Comparison of ENCODE assay signal across 8 cellular contexts in the genomic region with DNA sequence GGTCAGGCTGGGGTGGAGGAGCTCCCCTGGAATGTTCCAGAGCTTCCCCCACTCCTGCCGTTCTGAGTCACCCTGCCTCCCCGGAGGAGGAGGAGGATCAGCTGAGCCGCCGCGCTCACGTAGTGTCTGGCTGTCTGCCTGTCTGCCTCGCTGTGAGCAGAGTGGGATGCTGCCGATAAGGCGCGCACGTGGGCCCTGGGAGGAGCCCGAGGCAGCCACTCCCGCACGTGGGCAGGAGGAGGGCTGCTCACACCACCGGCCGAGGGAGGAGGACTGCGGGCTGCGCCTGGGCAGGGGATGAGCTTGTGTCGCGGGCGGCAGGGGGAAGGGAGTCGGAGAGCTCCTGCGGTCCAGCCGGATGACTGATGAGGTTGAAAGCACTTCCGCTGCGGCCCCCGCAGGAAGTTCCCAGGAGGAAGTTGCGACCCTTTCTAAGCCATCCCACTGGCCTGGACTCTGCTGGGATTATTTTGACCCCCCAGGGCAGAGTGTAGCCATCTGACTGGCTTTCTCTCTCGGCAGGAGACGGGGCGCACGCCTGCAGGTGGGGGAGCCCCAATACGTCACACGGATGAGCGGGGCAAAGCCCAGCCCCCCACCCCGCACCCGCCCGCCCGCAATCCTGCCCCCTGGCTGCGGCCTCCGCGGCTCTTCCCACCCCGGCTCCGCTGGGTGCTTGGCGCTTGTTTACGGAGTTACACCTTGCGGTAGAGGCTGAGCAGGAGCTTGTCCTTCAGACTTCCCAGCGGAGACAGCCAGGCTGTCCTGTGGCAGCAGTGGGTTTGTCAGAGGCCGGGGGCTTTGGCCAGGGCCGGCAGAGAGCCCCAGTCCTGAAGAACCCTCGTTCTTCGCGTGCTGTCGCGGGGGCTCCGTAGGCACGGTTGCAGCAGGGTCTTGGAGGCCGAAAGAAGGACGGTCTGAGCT. TPM values are rescaled to one million over a fixed set of nuclear protein-coding genes. Genes with fewer than 3 reads are reported as not detected.
DNase-seq lines count a peak whose midpoint lies in the region; ATAC-seq and TF ChIP-seq lines count a peak whose summit lies in the region.

No MANE protein-coding gene starts in this region.

- peaks cover 34% of the 10 kb centered on the region for H3K4me1 ChIP-seq in CD4-positive, alpha-beta memory T cell (ENCODE audit: insufficient read depth, low read length)
- H3K4me1 ChIP-seq in PC-9 (replicated peaks; ENCODE audit: insufficient read depth) (peaks cover 56% of the 10 kb centered on the region), esophagus muscularis mucosa (peaks cover 57 to 79% (median 74%) of the 10 kb centered on the region in 4 donors), muscle layer of colon (ENCODE audit: insufficient read depth, low read length) (peaks cover 44% of the 10 kb centered on the region)

- POLR2A ChIA-PET in CD4-positive, alpha-beta memory T cell (lab: Charles Lee; ENCODE audit: partially characterized antibody): interaction anchor here (0.7 to 2.5 kb wide), 4 partner anchors 10 to 283 kb away, joined by 3 to 42 read pairs (median 8); a partner anchor contains a TSS
- POLR2A ChIA-PET in PC-9 (lab: Charles Lee; ENCODE audit: unreplicated experiment): interaction anchor here (0.6 kb wide), 1 partner anchor 1188 kb away, joined by 6 read pairs; no protein-coding TSS in a partner anchor

- H3K27me3 Mint-ChIP-seq in CD4-positive, alpha-beta memory T cell: no peaks in the 10 kb centered on the region

- H4K20me1 ChIP-seq in PC-9 (ENCODE audit: insufficient read depth): peaks cover 46% of the 10 kb centered on the region

- H3K36me3 ChIP-seq in CD4-positive, alpha-beta memory T cell (ENCODE audit: insufficient read depth, low read length): no peaks in the 10 kb centered on the region
- H3K36me3 ChIP-seq in PC-9 (ENCODE audit: low read depth) (no peaks in the 10 kb centered on the region), esophagus muscularis mucosa (peaks cover 0 to 6% (median 6%) of the 10 kb centered on the region in 4 donors), muscle layer of colon (ENCODE audit: insufficient read depth, low read length) (no peaks in the 10 kb centered on the region)

- H3K9me3 ChIP-seq in CD4-positive, alpha-beta memory T cell (ENCODE audit: control insufficient read depth in 1 of 2, low read length in 2 of 2): no peaks in the 10 kb centered on the region
- H3K9me3 ChIP-seq in PC-9 (ENCODE audit: insufficient read depth, low read depth) (no peaks in the 10 kb centered on the region), esophagus muscularis mucosa (no peaks in the 10 kb centered on the region), muscle layer of colon (ENCODE audit: low read length) (no peaks in the 10 kb centered on the region)

- peaks cover 42% of the 10 kb centered on the region for H3F3A ChIP-seq in PC-9 (ENCODE audit: insufficient read depth, low read depth)

- H3K79me2 ChIP-seq in PC-9 (ENCODE audit: low read depth): peaks cover 88% of the 10 kb centered on the region

- BruUV-seq in PC-9 (replicated peaks; lab: Mats Ljungman, UMichigan): no TSS peak

- peak overlapping the region; percentile 47 for H3K27ac ChIP-seq in CD4-positive, alpha-beta memory T cell (ENCODE audit: low read depth, low read length)
- H3K27ac ChIP-seq in PC-9 (peak overlapping the region; percentile 80), esophagus muscularis mucosa (replicated peaks in 1 of 4) (peak overlapping the region; percentile 80 to 89 (median 84)), muscle layer of colon (ENCODE audit: low read depth, low read length) (peak overlapping the region; percentile 81)

- no peak for TF ChIP-seq CTCF in PC-9 (conservative IDR thresholded peaks at IDR 0.05)
- TF ChIP-seq CTCF in esophagus muscularis mucosa (IDR thresholded peaks at IDR 0.05): peak; percentile 29 to 55 (median 46)

- CTCF ChIA-PET in CD4-positive, alpha-beta memory T cell (lab: Charles Lee; ENCODE audit: partially characterized antibody): interaction anchor here (1.0 to 1.4 kb wide), 2 partner anchors 14 to 61 kb away, joined by 3 read pairs; a partner anchor contains a TSS
- CTCF ChIA-PET in PC-9 (lab: Charles Lee): interaction anchor here (0.7 to 1.0 kb wide), 2 partner anchors 10 to 83 kb away, joined by 3 to 5 read pairs; no protein-coding TSS in a partner anchor

- peak overlapping the region; percentile 84 to 96 (median 93) for H3K27ac Mint-ChIP-seq in CD4-positive, alpha-beta memory T cell

- peak; percentile 67 for ATAC-seq in GM19463 (IDR thresholded peaks at IDR 0.05; ENCODE audit: unreplicated experiment)

- peak overlapping the region; percentile 75 for H3K4me2 ChIP-seq in PC-9

- intact Hi-C loops in CD4-positive, alpha-beta memory T cell (cut with micrococcal nuclease): loop anchor here (1.0 kb wide), 1 partner anchor 9 kb away; a partner anchor contains a TSS
- intact Hi-C loops in PC-9 (cut with micrococcal nuclease; ENCODE audit: unreplicated experiment): loop anchor here (2.0 to 5.0 kb wide), 3 partner anchors 40 to 71 kb away; a partner anchor contains a TSS
- intact Hi-C loops in esophagus muscularis mucosa (cut with DNase I): loop anchor here (5.0 kb wide), 1 partner anchor 49 kb away; a partner anchor contains a TSS

- TF ChIP-seq POLR2A in esophagus muscularis mucosa (IDR thresholded peaks at IDR 0.05; ENCODE audit: low read depth): peak; percentile 38

- DNase-seq in CD4-positive, alpha-beta memory T cell: peak; percentile 64 to 91 (median 72)
- DNase-seq in HPDE6-E6E7 (ENCODE audit: extremely low spot score) (peak; percentile 94), PC-9 (peak; percentile 78 to 87), activated T-helper 1 cell treated with Interleukin-2 at 50 U/mL for 16 hours (ENCODE audit: low read depth) (peak; percentile 69), esophagus muscularis mucosa (ENCODE audit: extremely low spot score) (peak; percentile 97)
- peak; percentile 54 to 81 for DNase-seq in stimulated activated CD8-positive, alpha-beta memory T cell treated with anti-CD3 and anti-CD28 coated beads, Interleukin-4, amount 100 ng/mL, for 4 hours (ENCODE audit: low read depth in 2 of 2, low spot score in 1 of 2)

- H3K4me3 ChIP-seq in CD4-positive, alpha-beta memory T cell (ENCODE audit: low read length in 2 of 2): peak overlapping the region; percentile 51 to 69
- H3K4me3 ChIP-seq in PC-9 (peak overlapping the region; percentile 44; the same call in 1 of the 2 replicates), esophagus muscularis mucosa (peak overlapping the region; percentile 53 to 71 (median 58)), muscle layer of colon (ENCODE audit: low read depth in 1 of 2, low read length in 2 of 2) (peak overlapping the region; percentile 68 to 77)

- no peaks in the 10 kb centered on the region for H3K27me3 ChIP-seq in CD4-positive, alpha-beta memory T cell (ENCODE audit: insufficient read depth, low read length)
- H3K27me3 ChIP-seq in PC-9 (ENCODE audit: insufficient read depth, low read depth): no peaks in the 10 kb centered on the region
- no peaks in the 10 kb centered on the region for H3K27me3 ChIP-seq in esophagus muscularis mucosa
- H3K27me3 ChIP-seq in muscle layer of colon (ENCODE audit: control insufficient read depth in 1 of 2, insufficient read depth in 2 of 2, low read length in 2 of 2): no peaks in the 10 kb centered on the region

- H3K9me3 Mint-ChIP-seq in CD4-positive, alpha-beta memory T cell: peaks cover 0 to 3% (median 0%) of the 10 kb centered on the region in 8 donors

- peaks cover 30 to 53% (median 44%) of the 10 kb centered on the region in 4 donors for H3K4me1 Mint-ChIP-seq in CD4-positive, alpha-beta memory T cell

- H3K9me2 ChIP-seq in PC-9 (ENCODE audit: insufficient read depth): no peaks in the 10 kb centered on the region

- H2AFZ ChIP-seq in PC-9: no peak overlapping the region

- peaks cover 0 to 7% of the 10 kb centered on the region in 2 donors for H3K36me3 Mint-ChIP-seq in CD4-positive, alpha-beta memory T cell

- peak overlapping the region; percentile 52 for H3K9ac ChIP-seq in muscle layer of colon (ENCODE audit: low read length)

- no peak for TF ChIP-seq EP300 in esophagus muscularis mucosa (IDR thresholded peaks at IDR 0.05)

- H3K4me3 Mint-ChIP-seq in CD4-positive, alpha-beta memory T cell: peak overlapping the region; percentile 77 to 91 (median 80)

- WGBS in esophagus muscularis mucosa: 5% methylated on average over 15 of the region's 59 CpGs

RNA-seq across cellular contexts. Expression of a gene that starts 9.8 kb away (rescaled TPM):
- 10 to 100 TPM; 90.8 to 94.3 TPM for total RNA-seq in CD4-positive, alpha-beta memory T cell
- 10 to 100 TPM; 37.5 to 64.1 TPM for polyA plus RNA-seq in CD4-positive, alpha-beta memory T cell
- total RNA-seq in PC-9 (2021) (175 and 189 TPM in 2 replicates), esophagus muscularis mucosa (10 to 100 TPM; 22.4 to 40.9 (median 31.8) TPM)

RNA-seq across cellular contexts. Expression of a gene that starts 47.4 kb away (rescaled TPM):
- total RNA-seq in CD4-positive, alpha-beta memory T cell: 10 to 100 TPM; 46.0 to 48.8 TPM
- 10 to 100 TPM; 68.4 to 97.0 TPM for polyA plus RNA-seq in CD4-positive, alpha-beta memory T cell
- total RNA-seq in PC-9 (2021) (88.5 and 136 TPM in 2 replicates), esophagus muscularis mucosa (10 to 100 TPM in 1 of 4 donors, 1 to 10 TPM in 3; 5.0 to 21.1 (median 8.1) TPM)

Comparison
In these comparisons a context has a peak if more than half of its experiments do, and no peak if none do; other contexts are left out.
1. Peak in every context shown above with its lines: DNase-seq, ATAC-seq, H3K4me3 ChIP-seq and H3K27ac ChIP-seq.